16 cellular contexts compared by ENCODE assay signal in genomic region chr7:86976958-86977357, GRCh38.
DNase-seq lines count a peak whose midpoint lies in the region; ATAC-seq, FAIRE-seq and TF ChIP-seq lines count a peak whose summit lies in the region.
"Had no signal": no experiment of that assay in that cellular context is flagged by ENCODE, and none has a peak within 500 bp of the region (broad histone marks: within the 10 kb centered on the region; RNA-seq: fewer than 3 reads in every experiment).

No MANE protein-coding gene starts in this region.

- no peaks in the 10 kb centered on the region for H3K9me3 Mint-ChIP-seq in activated naive CD8-positive, alpha-beta T cell (ENCODE audit: low read depth)
- no peaks in the 10 kb centered on the region for H3K9me3 Mint-ChIP-seq in activated naive CD8-positive, alpha-beta T cell treated with anti-CD3 and anti-CD28 coated beads, Interleukin-2, amount 50 U/mL, for 24 hours
- H3K9me3 Mint-ChIP-seq: GM23338, IgD-negative memory B cell had no signal

- H3K79me2 ChIP-seq in DOHH2 (ENCODE audit: control insufficient read depth, low read length) (peaks cover 65% of the 10 kb centered on the region), K562 (ENCODE audit: control insufficient read depth, insufficient read depth, low read length) (peaks cover 18% of the 10 kb centered on the region; the same call in 2 of the 3 replicates), neural cell (replicated peaks; ENCODE audit: insufficient read depth, low read length) (peaks cover 6% of the 10 kb centered on the region), OCI-LY7 (ENCODE audit: insufficient read depth, low read depth, low read length) (no peaks in the 10 kb centered on the region)

- H3K9me1 ChIP-seq in K562 (ENCODE audit: control insufficient read depth, insufficient read depth, low read length) = no peaks in the 10 kb centered on the region

- WGBS in K562 (ENCODE audit: insufficient coverage, low coverage, missing lambda C conversion rate) = 18% methylated on average over 3 of the region's 3 CpGs

- POLR2A ChIA-PET in K562 (lab: Yijun Ruan, JAX) (interaction anchor here (1.4 kb wide), 1 partner anchor 21 kb away, joined by 6 read pairs; no protein-coding TSS in a partner anchor), OCI-LY7 (lab: Charles Lee) (interaction anchor here (1.0 kb wide), 1 partner anchor 10 kb away, joined by 3 read pairs; no protein-coding TSS in a partner anchor)

- no peak overlapping the region for H3K4me3 Mint-ChIP-seq in activated naive CD8-positive, alpha-beta T cell
- H3K4me3 Mint-ChIP-seq in activated naive CD8-positive, alpha-beta T cell treated with anti-CD3 and anti-CD28 coated beads, Interleukin-2, amount 50 U/mL, for 24 hours = no peak overlapping the region
- H3K4me3 Mint-ChIP-seq: GM23338, IgD-negative memory B cell had no signal

- intact Hi-C loops in K562 (cut with micrococcal nuclease) (no loop called here), OCI-LY7 (cut with micrococcal nuclease; ENCODE audit: unreplicated experiment) (no loop called here)

- H3K4me2 ChIP-seq in DOHH2 (ENCODE audit: low read length) (peak overlapping the region; percentile 67), K562 (ENCODE audit: insufficient read depth, low read length) (no peak overlapping the region), neural cell (ENCODE audit: low read length) (no peak overlapping the region), OCI-LY7 (ENCODE audit: low read length) (no peak overlapping the region)
- H3K4me2 ChIP-seq: BLaER1, GM23338 had no signal

- H3K36me3 ChIP-seq in DOHH2 (ENCODE audit: control insufficient read depth, low read length) (peaks cover 20% of the 10 kb centered on the region), K562 (ENCODE audit: control insufficient read depth, insufficient read depth, low read length) (no peaks in the 10 kb centered on the region), neural cell (ENCODE audit: insufficient read depth, low read length) (no peaks in the 10 kb centered on the region), OCI-LY7 (ENCODE audit: insufficient read depth, low read length) (no peaks in the 10 kb centered on the region)
- H3K36me3 ChIP-seq: BLaER1 had no signal

- ATAC-seq in activated naive CD8-positive, alpha-beta T cell treated with anti-CD3 and anti-CD28 coated beads, Interleukin-2, amount 50 U/mL, for 24 hours = no peak
- ATAC-seq in K562 = no peak
- ATAC-seq: GM12878, GM23338 had no signal

- no TSS peak for BruUV-seq in K562 (replicated peaks; lab: Mats Ljungman, UMichigan)
- no TSS peak for BruUV-seq in OCI-LY7 (replicated peaks; lab: Mats Ljungman, UMichigan)

- no peaks in the 10 kb centered on the region for H3K36me3 Mint-ChIP-seq in activated naive CD8-positive, alpha-beta T cell
- no peaks in the 10 kb centered on the region for H3K36me3 Mint-ChIP-seq in activated naive CD8-positive, alpha-beta T cell treated with anti-CD3 and anti-CD28 coated beads, Interleukin-2, amount 50 U/mL, for 24 hours (ENCODE audit: low read depth)
- H3K36me3 Mint-ChIP-seq: IgD-negative memory B cell had no signal

- H3K9me2 ChIP-seq in DOHH2 (replicated peaks; ENCODE audit: control insufficient read depth, low read length) (no peaks in the 10 kb centered on the region), neural cell (ENCODE audit: insufficient read depth, low read length) (no peaks in the 10 kb centered on the region), OCI-LY7 (ENCODE audit: insufficient read depth, low read length) (no peaks in the 10 kb centered on the region)

- H3K4me1 Mint-ChIP-seq in activated naive CD8-positive, alpha-beta T cell (ENCODE audit: low read depth) = peaks cover 48% of the 10 kb centered on the region
- H3K4me1 Mint-ChIP-seq in activated naive CD8-positive, alpha-beta T cell treated with anti-CD3 and anti-CD28 coated beads, Interleukin-2, amount 50 U/mL, for 24 hours = peaks cover 29% of the 10 kb centered on the region

- TF ChIP-seq RAD21 in K562 (CRISPR knock-in tag; conservative IDR thresholded peaks at IDR 0.05 in 1 of 2, IDR thresholded peaks at IDR 0.05 in 1 of 2) = no peak
- no peak for TF ChIP-seq RAD21 in neural cell (conservative IDR thresholded peaks at IDR 0.05)

- H3K27me3 Mint-ChIP-seq in activated naive CD8-positive, alpha-beta T cell = no peaks in the 10 kb centered on the region
- peaks cover 1% of the 10 kb centered on the region for H3K27me3 Mint-ChIP-seq in activated naive CD8-positive, alpha-beta T cell treated with anti-CD3 and anti-CD28 coated beads, Interleukin-2, amount 50 U/mL, for 24 hours

- H3K4me3 ChIP-seq in DOHH2 (ENCODE audit: low read length) (peak overlapping the region; percentile 15), K562 (no peak overlapping the region), neural cell (ENCODE audit: low read length) (no peak overlapping the region), OCI-LY7 (ENCODE audit: low read depth, low read length, poor library complexity, severe bottlenecking) (no peak overlapping the region)
- H3K4me3 ChIP-seq: BLaER1, GM12878, GM23338 had no signal

- no peak overlapping the region for H3K9ac ChIP-seq in K562 (ENCODE audit: insufficient read depth in 1 of 2, low read depth in 2 of 2, low read length in 2 of 2)
- H3K9ac ChIP-seq in neural cell (ENCODE audit: low read length) = no peak overlapping the region
- H3K9ac ChIP-seq: BLaER1 had no signal

- H3K9me3 ChIP-seq in DOHH2 (ENCODE audit: control insufficient read depth, insufficient read depth, low read length) (peaks cover 8% of the 10 kb centered on the region; the same call in 1 of the 2 replicates), K562 (replicated peaks; ENCODE audit: control insufficient read depth, insufficient read depth, low read depth, low read length) (no peaks in the 10 kb centered on the region), neural cell (ENCODE audit: low read length) (no peaks in the 10 kb centered on the region), OCI-LY7 (ENCODE audit: low read length) (no peaks in the 10 kb centered on the region)

- TF ChIP-seq EP300 in K562 (IDR thresholded peaks at IDR 0.05; ENCODE audit: low read length) (no peak), neural cell (conservative IDR thresholded peaks at IDR 0.05; ENCODE audit: poor library complexity, severe bottlenecking) (peak; percentile 91)

- H3K27ac Mint-ChIP-seq in activated naive CD8-positive, alpha-beta T cell = peak overlapping the region; percentile 22
- no peak overlapping the region for H3K27ac Mint-ChIP-seq in activated naive CD8-positive, alpha-beta T cell treated with anti-CD3 and anti-CD28 coated beads, Interleukin-2, amount 50 U/mL, for 24 hours
- H3K27ac Mint-ChIP-seq: IgD-negative memory B cell had no signal

- in situ Hi-C loops in K562 (cut with MboI) = no loop called here

- H4K20me1 ChIP-seq in DOHH2 (ENCODE audit: control insufficient read depth, insufficient read depth, low read depth, low read length) (no peaks in the 10 kb centered on the region), K562 (replicated peaks; ENCODE audit: control insufficient read depth, insufficient read depth, low read length) (0 out of 2 replicates have a peak, but pooled peaks cover under 1% of the 10 kb centered on the region), neural cell (ENCODE audit: insufficient read depth) (no peaks in the 10 kb centered on the region), OCI-LY7 (ENCODE audit: insufficient read depth, low read length) (no peaks in the 10 kb centered on the region)
- H4K20me1 ChIP-seq: BLaER1 had no signal

- TF ChIP-seq POLR2A in K562 (conservative IDR thresholded peaks at IDR 0.05) = no peak

- H2AFZ ChIP-seq in K562 (ENCODE audit: low read depth, low read length) (no peak overlapping the region), neural cell (ENCODE audit: low read depth, low read length) (no peak overlapping the region), OCI-LY7 (ENCODE audit: low read length) (no peak overlapping the region)
- H2AFZ ChIP-seq: GM23338 had no signal

- peaks cover 19% of the 10 kb centered on the region for H3F3A ChIP-seq in DOHH2 (ENCODE audit: control insufficient read depth, insufficient read depth)
- H3F3A ChIP-seq in neural cell (ENCODE audit: insufficient read depth, low read length, poor library complexity, severe bottlenecking) = no peaks in the 10 kb centered on the region

- H3K27me3 ChIP-seq in DOHH2 (ENCODE audit: control insufficient read depth, low read length) (no peaks in the 10 kb centered on the region), K562 (ENCODE audit: control insufficient read depth in 2 of 2, insufficient read depth in 2 of 2, low read length in 2 of 2) (no peaks in the 10 kb centered on the region), neural cell (ENCODE audit: insufficient read depth, low read depth, low read length) (no peaks in the 10 kb centered on the region)
- H3K27me3 ChIP-seq: BLaER1 had no signal

- H3K27ac ChIP-seq in DOHH2 (ENCODE audit: low read depth, low read length) (peak overlapping the region; percentile 6; the same call in 1 of the 2 replicates), K562 (ENCODE audit: extremely low read depth, low read depth, low read length) (no peak overlapping the region), neural cell (ENCODE audit: low read length) (peak overlapping the region; percentile 29), OCI-LY7 (ENCODE audit: low read depth, low read length, poor library complexity, severe bottlenecking) (no peak overlapping the region)
- H3K27ac ChIP-seq: BLaER1 had no signal

- TF ChIP-seq CTCF in DOHH2 (IDR thresholded peaks at IDR 0.05; ENCODE audit: low read depth, low read length, poor library complexity, severe bottlenecking) (no peak), K562 (IDR thresholded peaks at IDR 0.05 in 2 of 3, conservative IDR thresholded peaks at IDR 0.05 in 1 of 3; ENCODE audit: insufficient read depth in 2 of 3, low read depth in 1 of 3, low read length in 3 of 3) (no peak), neural cell (IDR thresholded peaks at IDR 0.05; ENCODE audit: poor library complexity, severe bottlenecking) (no peak), OCI-LY7 (conservative IDR thresholded peaks at IDR 0.05; ENCODE audit: low read length) (no peak)

- peaks cover 92% of the 10 kb centered on the region for H3K4me1 ChIP-seq in DOHH2 (ENCODE audit: control insufficient read depth, low read length)
- H3K4me1 ChIP-seq in K562 (replicated peaks in 1 of 2; ENCODE audit: control insufficient read depth in 2 of 2, insufficient read depth in 2 of 2, low read length in 2 of 2) = no peaks in the 10 kb centered on the region
- peaks cover 21% of the 10 kb centered on the region for H3K4me1 ChIP-seq in OCI-LY7 (ENCODE audit: insufficient read depth, low read length, poor library complexity, severe bottlenecking)
- H3K4me1 ChIP-seq: BLaER1 had no signal

- DNase-seq in activated naive CD8-positive, alpha-beta T cell treated with anti-CD3 and anti-CD28 coated beads, Interleukin-2, amount 50 U/mL, for 24 hours = no peak
- DNase-seq in K562 (ENCODE audit: extremely low read depth in 1 of 4, low spot score in 3 of 4) (no peak), DMS53 treated with DMSO at 0.1 percent for 48 hours (lab: John Stamatoyannopoulos, UW; ENCODE audit: unreplicated experiment) (no peak), cerebellar cortex (ENCODE audit: low spot score) (no peak), OCI-LY7 (ENCODE audit: low spot score) (no peak)
- DNase-seq: 8988T, AML-193, DMS53, H7 had no signal

- FAIRE-seq in K562 (lab: Jason Lieb, UNC) = no peak
- FAIRE-seq: GM12878 had no signal

- CTCF ChIA-PET in K562 (lab: Yijun Ruan, JAX; ENCODE audit: low intra/inter-chr PET ratio) = no interaction called here
- CTCF ChIA-PET in OCI-LY7 (lab: Charles Lee; ENCODE audit: unreplicated experiment) = no interaction called here

TF ChIP-seq in neural cell, 6 proteins besides CTCF, POLR2A, EP300 and RAD21 (continues in another document):
- no peak for TF ChIP-seq SMC3 (conservative IDR thresholded peaks at IDR 0.05; ENCODE audit: poor library complexity)

Comparison
In these comparisons a context has a peak if more than half of its experiments do, and no peak if none do; other contexts are left out.
1. H3K27ac ChIP-seq: peak in DOHH2 (single experiment) and neural cell (single experiment); none in K562 (single experiment) and OCI-LY7 (single experiment).